In genomic region chr1:36463773-36464604, GRCh38 we compare ENCODE assay signal across 1 cellular context.
TF ChIP-seq lines count a peak whose summit lies in the region.

Gene MRPS15, minus strand, starts transcription at chr1:36464384. Its CDS starts 109 bp downstream, at chr1:36464275.

TF ChIP-seq in H1, 55 proteins besides CTCF, POLR2A, EP300 and RAD21 (continued from another document):
- TF ChIP-seq BACH1 (IDR thresholded peaks at IDR 0.05; ENCODE audit: low read length) = no peak; the same call in 1 of the 2 replicates
- TF ChIP-seq ASH2L (IDR thresholded peaks at IDR 0.05; ENCODE audit: low read length) = peak; percentile 100
- TF ChIP-seq TCF12 (IDR thresholded peaks at IDR 0.05; ENCODE audit: low read depth, low read length) = 0 out of 2 replicates have a peak, but pooled peaks have one; percentile 7
- peak; percentile 82 for TF ChIP-seq ATF3 (IDR thresholded peaks at IDR 0.05; ENCODE audit: insufficient read depth, low read depth, low read length)
- peak; percentile 98 for TF ChIP-seq SRF (IDR thresholded peaks at IDR 0.05; ENCODE audit: low read depth, low read length)
- peak; percentile 93 for TF ChIP-seq SP1 (IDR thresholded peaks at IDR 0.05; ENCODE audit: low read depth, low read length)
- TF ChIP-seq YY1 (IDR thresholded peaks at IDR 0.05; ENCODE audit: low read depth, low read length) = peak; percentile 99
- TF ChIP-seq PHF8 (conservative IDR thresholded peaks at IDR 0.05; ENCODE audit: low read depth, low read length) = peak; percentile 95
- peak; percentile 81; the same call in 1 of the 2 replicates for TF ChIP-seq KDM1A (IDR thresholded peaks at IDR 0.05; ENCODE audit: borderline replicate concordance, low read length)
- TF ChIP-seq EGR1 (IDR thresholded peaks at IDR 0.05; ENCODE audit: borderline replicate concordance, low read depth, low read length) = peak; percentile 49; the same call in 1 of the 2 replicates
- no peak for TF ChIP-seq RXRA (IDR thresholded peaks at IDR 0.05; ENCODE audit: insufficient read depth, low read depth, low read length)
- TF ChIP-seq RBBP5 (IDR thresholded peaks at IDR 0.05; ENCODE audit: borderline replicate concordance, low read depth, low read length) = peak; percentile 100
- TF ChIP-seq TAF7 (optimal IDR thresholded peaks at IDR 0.05; ENCODE audit: borderline replicate concordance, low read depth, low read length) = peak; percentile 83
- TF ChIP-seq BCL11A (IDR thresholded peaks at IDR 0.05; ENCODE audit: low read depth in 2 of 2, low read length in 2 of 2) = no peak
- peak; percentile 96 for TF ChIP-seq TAF1 (IDR thresholded peaks at IDR 0.05; ENCODE audit: low read depth, low read length)
- TF ChIP-seq SUZ12 (IDR thresholded peaks at IDR 0.05; ENCODE audit: low read length) = no peak
- no peak for TF ChIP-seq GABPA (IDR thresholded peaks at IDR 0.05; ENCODE audit: borderline replicate concordance, insufficient read depth, low read length)
- TF ChIP-seq GTF2F1 (IDR thresholded peaks at IDR 0.05; ENCODE audit: borderline replicate concordance, low read depth, low read length) = peak; percentile 28; the same call in 1 of the 2 replicates
- TF ChIP-seq CHD2 (IDR thresholded peaks at IDR 0.05; ENCODE audit: low read length) = peak; percentile 7; the same call in 1 of the 2 replicates
- TF ChIP-seq TBP (IDR thresholded peaks at IDR 0.05; ENCODE audit: low read depth, low read length) = peak; percentile 85
- TF ChIP-seq CHD1 (IDR thresholded peaks at IDR 0.05; ENCODE audit: low read depth, low read length) = no peak
- TF ChIP-seq SIN3A (conservative IDR thresholded peaks at IDR 0.05 in 1 of 2, IDR thresholded peaks at IDR 0.05 in 1 of 2; ENCODE audit: low read depth in 1 of 2, low read length in 2 of 2) = peak; percentile 28 to 92; a peak in 1 of 4 replicates
- peak; percentile 99 for TF ChIP-seq KDM5A (IDR thresholded peaks at IDR 0.05; ENCODE audit: low read length)
- TF ChIP-seq CEBPB (IDR thresholded peaks at IDR 0.05; ENCODE audit: low read depth, low read length) = peak; percentile 99
- TF ChIP-seq, protein P1, sequence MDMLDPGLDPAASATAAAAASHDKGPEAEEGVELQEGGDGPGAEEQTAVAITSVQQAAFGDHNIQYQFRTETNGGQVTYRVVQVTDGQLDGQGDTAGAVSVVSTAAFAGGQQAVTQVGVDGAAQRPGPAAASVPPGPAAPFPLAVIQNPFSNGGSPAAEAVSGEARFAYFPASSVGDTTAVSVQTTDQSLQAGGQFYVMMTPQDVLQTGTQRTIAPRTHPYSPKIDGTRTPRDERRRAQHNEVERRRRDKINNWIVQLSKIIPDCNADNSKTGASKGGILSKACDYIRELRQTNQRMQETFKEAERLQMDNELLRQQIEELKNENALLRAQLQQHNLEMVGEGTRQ (IDR thresholded peaks at IDR 0.05; ENCODE audit: low read length) = no peak
- TF ChIP-seq FOSL1 (IDR thresholded peaks at IDR 0.05; ENCODE audit: insufficient read depth, low read depth, low read length) = no peak
- peak; percentile 93 for TF ChIP-seq KDM4A (IDR thresholded peaks at IDR 0.05; ENCODE audit: low read depth, low read length, severe bottlenecking)
- TF ChIP-seq, protein P2, sequence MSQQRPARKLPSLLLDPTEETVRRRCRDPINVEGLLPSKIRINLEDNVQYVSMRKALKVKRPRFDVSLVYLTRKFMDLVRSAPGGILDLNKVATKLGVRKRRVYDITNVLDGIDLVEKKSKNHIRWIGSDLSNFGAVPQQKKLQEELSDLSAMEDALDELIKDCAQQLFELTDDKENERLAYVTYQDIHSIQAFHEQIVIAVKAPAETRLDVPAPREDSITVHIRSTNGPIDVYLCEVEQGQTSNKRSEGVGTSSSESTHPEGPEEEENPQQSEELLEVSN (IDR thresholded peaks at IDR 0.05) = no peak
- peak; percentile 44 to 91; a peak in 2 of 4 replicates for TF ChIP-seq HDAC2 (IDR thresholded peaks at IDR 0.05; ENCODE audit: borderline replicate concordance in 1 of 2, low read depth in 2 of 2, low read length in 2 of 2)
- TF ChIP-seq CTBP2 (IDR thresholded peaks at IDR 0.05; ENCODE audit: borderline replicate concordance, insufficient read depth, insufficient read length, low read length) = peak; percentile 65
- TF ChIP-seq SP4 (IDR thresholded peaks at IDR 0.05; ENCODE audit: low read length) = no peak
- TF ChIP-seq, protein P3, sequence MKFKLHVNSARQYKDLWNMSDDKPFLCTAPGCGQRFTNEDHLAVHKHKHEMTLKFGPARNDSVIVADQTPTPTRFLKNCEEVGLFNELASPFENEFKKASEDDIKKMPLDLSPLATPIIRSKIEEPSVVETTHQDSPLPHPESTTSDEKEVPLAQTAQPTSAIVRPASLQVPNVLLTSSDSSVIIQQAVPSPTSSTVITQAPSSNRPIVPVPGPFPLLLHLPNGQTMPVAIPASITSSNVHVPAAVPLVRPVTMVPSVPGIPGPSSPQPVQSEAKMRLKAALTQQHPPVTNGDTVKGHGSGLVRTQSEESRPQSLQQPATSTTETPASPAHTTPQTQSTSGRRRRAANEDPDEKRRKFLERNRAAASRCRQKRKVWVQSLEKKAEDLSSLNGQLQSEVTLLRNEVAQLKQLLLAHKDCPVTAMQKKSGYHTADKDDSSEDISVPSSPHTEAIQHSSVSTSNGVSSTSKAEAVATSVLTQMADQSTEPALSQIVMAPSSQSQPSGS (IDR thresholded peaks at IDR 0.05; ENCODE audit: low read length) = peak; percentile 92
- TF ChIP-seq POLR2AphosphoS5 (IDR thresholded peaks at IDR 0.05; ENCODE audit: low read depth, low read length) = peak; percentile 97
- peak; percentile 82 for TF ChIP-seq SAP30 (IDR thresholded peaks at IDR 0.05; ENCODE audit: insufficient read depth, insufficient replicate concordance, low read length)
- TF ChIP-seq CHD7 (IDR thresholded peaks at IDR 0.05; ENCODE audit: insufficient replicate concordance, low read length) = no peak
- TF ChIP-seq TEAD4 (IDR thresholded peaks at IDR 0.05; ENCODE audit: low read depth, low read length) = peak; percentile 74
- TF ChIP-seq, protein P4, sequence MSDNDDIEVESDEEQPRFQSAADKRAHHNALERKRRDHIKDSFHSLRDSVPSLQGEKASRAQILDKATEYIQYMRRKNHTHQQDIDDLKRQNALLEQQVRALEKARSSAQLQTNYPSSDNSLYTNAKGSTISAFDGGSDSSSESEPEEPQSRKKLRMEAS (IDR thresholded peaks at IDR 0.05) = peak; percentile 73
